16 cellular contexts compared by ENCODE assay signal in the genomic region with DNA sequence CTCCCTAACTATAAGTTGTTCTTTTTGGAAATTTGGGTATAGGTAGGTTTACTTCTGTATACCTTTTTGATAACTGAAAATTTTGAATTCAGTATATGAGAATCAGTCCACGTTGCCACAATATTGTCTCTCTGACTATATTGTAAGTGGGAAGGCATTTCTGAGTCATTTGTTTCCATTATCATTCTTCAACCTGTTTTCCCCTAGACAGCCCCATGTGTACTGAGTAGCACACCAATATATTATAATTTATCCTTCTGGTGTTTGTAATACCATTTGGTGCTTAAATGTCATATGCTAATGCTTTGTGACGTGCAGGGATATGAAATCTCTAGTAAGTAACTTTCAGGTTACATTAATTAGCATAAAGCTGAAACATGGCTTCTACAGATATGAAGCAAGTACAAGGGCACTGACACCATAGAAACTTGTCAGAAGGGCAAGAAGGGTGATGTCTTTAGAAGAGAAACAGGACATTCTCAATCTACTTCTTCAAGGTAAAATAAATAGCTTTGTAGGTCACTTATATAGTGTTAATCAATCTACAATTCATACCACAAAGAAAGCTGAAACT. TPM values are rescaled to one million over a fixed set of nuclear protein-coding genes. Genes with fewer than 3 reads are reported as not detected.
DNase-seq lines count a peak whose midpoint lies in the region; ATAC-seq and TF ChIP-seq lines count a peak whose summit lies in the region.
"Had no signal": no experiment of that assay in that cellular context is flagged by ENCODE, and none has a peak within 500 bp of the region (broad histone marks: within the 10 kb centered on the region; RNA-seq: fewer than 3 reads in every experiment).

No MANE protein-coding gene starts in this region.

- no peak overlapping the region for H3K4me3 ChIP-seq in sigmoid colon
- H3K4me3 ChIP-seq in lower lobe of right lung, result no peak overlapping the region
- H3K4me3 ChIP-seq: coronary artery, right atrium auricular region, thoracic aorta had no signal

- POLR2A ChIA-PET in T-cell (lab: Charles Lee), result interaction anchor here in 1 of 2 donors (0.6 kb wide), 1 partner anchor 557 kb away, joined by 3 read pairs; no protein-coding TSS in a partner anchor

- peak; percentile 55 for ATAC-seq in HG02852 (IDR thresholded peaks at IDR 0.05; ENCODE audit: unreplicated experiment)
- ATAC-seq in T-cell (replicated peaks in 1 of 4), result no peak
- ATAC-seq in stimulated activated naive CD8-positive, alpha-beta T cell treated with anti-CD3 and anti-CD28 coated beads, Interleukin-15, Interleukin-2, amounts not matched to agents 100 U/mL and 50 U/mL, for 24 hours, result peak; percentile 86
- no peak for ATAC-seq in HG03025 (IDR thresholded peaks at IDR 0.05; ENCODE audit: low FRiP score, unreplicated experiment)
- ATAC-seq in lower lobe of right lung, result no peak

- WGBS in sigmoid colon, 2 donors, result 84 to 85% methylated on average over 2 of the region's 2 CpGs

- DNase-seq in activated T-cell treated with anti-CD3 and anti-CD28 coated beads, Interleukin-2, amount 50 U/mL, for 24 hours, result no peak
- no peak for DNase-seq in activated T-cell treated with anti-CD3 and anti-CD28 coated beads, Interleukin-2, amount 50 U/mL, for 48 hours
- DNase-seq in T-cell (no peak), sigmoid colon (no peak), lower lobe of right lung (no peak)
- DNase-seq in stimulated activated naive CD8-positive, alpha-beta T cell treated with anti-CD3 and anti-CD28 coated beads, Interleukin-15, Interleukin-2, amounts not matched to agents 100 U/mL and 50 U/mL, for 24 hours, result no peak
- DNase-seq: DND-41, kidney, naive B cell, NCI-H446 treated with DMSO at 0.1 percent for 48 hours, Right ventricle myocardium superior had no signal

- H3K9me3 ChIP-seq in sigmoid colon (no peaks in the 10 kb centered on the region), lower lobe of right lung (no peaks in the 10 kb centered on the region)
- H3K9me3 ChIP-seq: right atrium auricular region, thoracic aorta had no signal

- H3K4me1 Mint-ChIP-seq in activated T-cell treated with anti-CD3 and anti-CD28 coated beads, Interleukin-2, amount 50 U/mL, for 24 hours (ENCODE audit: low read depth), result peaks cover 27% of the 10 kb centered on the region
- peaks cover 7 to 22% (median 19%) of the 10 kb centered on the region in 3 donors for H3K4me1 Mint-ChIP-seq in T-cell

- no peak for TF ChIP-seq POLR2A in sigmoid colon (IDR thresholded peaks at IDR 0.05)

- H3K4me3 Mint-ChIP-seq in activated T-cell treated with anti-CD3 and anti-CD28 coated beads, Interleukin-2, amount 50 U/mL, for 24 hours, result peak overlapping the region; percentile 58
- peak overlapping the region; percentile 68 to 78 (median 74) for H3K4me3 Mint-ChIP-seq in T-cell

- H3K36me3 Mint-ChIP-seq in activated T-cell treated with anti-CD3 and anti-CD28 coated beads, Interleukin-2, amount 50 U/mL, for 24 hours (ENCODE audit: low read depth), result no peaks in the 10 kb centered on the region
- no peaks in the 10 kb centered on the region for H3K36me3 Mint-ChIP-seq in T-cell
- H3K36me3 Mint-ChIP-seq: naive B cell had no signal

- H3K4me1 ChIP-seq in sigmoid colon (no peaks in the 10 kb centered on the region), lower lobe of right lung (no peaks in the 10 kb centered on the region)
- H3K4me1 ChIP-seq: right atrium auricular region had no signal

- no peak overlapping the region for H3K27ac ChIP-seq in sigmoid colon
- no peak overlapping the region for H3K27ac ChIP-seq in lower lobe of right lung
- H3K27ac ChIP-seq: coronary artery, right atrium auricular region, thoracic aorta had no signal

- no peaks in the 10 kb centered on the region for H3K36me3 ChIP-seq in sigmoid colon
- H3K36me3 ChIP-seq in lower lobe of right lung, result no peaks in the 10 kb centered on the region
- H3K36me3 ChIP-seq: right atrium auricular region, thoracic aorta had no signal

- CTCF ChIA-PET in T-cell (lab: Charles Lee), result interaction anchor here in 1 of 2 donors (1.1 kb wide), 1 partner anchor 23 kb away, joined by 5 read pairs; no protein-coding TSS in a partner anchor

- no peaks in the 10 kb centered on the region for H3K9me3 Mint-ChIP-seq in activated T-cell treated with anti-CD3 and anti-CD28 coated beads, Interleukin-2, amount 50 U/mL, for 24 hours
- no peaks in the 10 kb centered on the region for H3K9me3 Mint-ChIP-seq in T-cell

- H3K27ac Mint-ChIP-seq in activated T-cell treated with anti-CD3 and anti-CD28 coated beads, Interleukin-2, amount 50 U/mL, for 24 hours, result peak overlapping the region; percentile 87
- H3K27ac Mint-ChIP-seq in T-cell, result peak overlapping the region; percentile 71 to 78

- H3K27me3 Mint-ChIP-seq in activated T-cell treated with anti-CD3 and anti-CD28 coated beads, Interleukin-2, amount 50 U/mL, for 24 hours, result peaks cover 34% of the 10 kb centered on the region
- H3K27me3 Mint-ChIP-seq in T-cell, result peaks cover 0 to 25% of the 10 kb centered on the region in 2 donors
- H3K27me3 Mint-ChIP-seq: naive B cell had no signal

- TF ChIP-seq CTCF in sigmoid colon (IDR thresholded peaks at IDR 0.05), result no peak
- no peak for TF ChIP-seq CTCF in lower lobe of right lung (IDR thresholded peaks at IDR 0.05)

- H3K27me3 ChIP-seq in sigmoid colon, result no peaks in the 10 kb centered on the region
- H3K27me3 ChIP-seq in lower lobe of right lung (ENCODE audit: low read depth), result no peaks in the 10 kb centered on the region
- H3K27me3 ChIP-seq: right atrium auricular region had no signal

- TF ChIP-seq EP300 in sigmoid colon (IDR thresholded peaks at IDR 0.05), result no peak

- intact Hi-C loops in sigmoid colon (cut with DNase I), result no loop called here
- intact Hi-C loops in lower lobe of right lung (cut with DNase I), result no loop called here

RNA-seq across cellular contexts. Expression of a gene that starts 27.7 kb away (rescaled TPM):
- total RNA-seq in T-cell, result 1 to 10 TPM in 2 of 5 donors, under 1 TPM in 3; 0.32 to 2.5 (median 0.79) TPM
- 1 to 10 TPM; 1.1 to 1.5 (median 1.4) TPM for total RNA-seq in sigmoid colon
- polyA plus RNA-seq in sigmoid colon, result under 1 TPM in 2 of 3 donors, not detected in 1; under 0.01 to 0.26 TPM
- 1.4 TPM for total RNA-seq in lower lobe of right lung

Comparison
In these comparisons a context has a peak if more than half of its experiments do, and no peak if none do; other contexts are left out.
1. ATAC-seq: peak in HG02852 (single experiment) and stimulated activated naive CD8-positive, alpha-beta T cell treated with anti-CD3 and anti-CD28 coated beads, Interleukin-15, Interleukin-2, amounts not matched to agents 100 U/mL and 50 U/mL, for 24 hours (single experiment); none in T-cell (0 of 4), HG03025 (single experiment) and lower lobe of right lung (0 of 2).